In the genomic region with DNA sequence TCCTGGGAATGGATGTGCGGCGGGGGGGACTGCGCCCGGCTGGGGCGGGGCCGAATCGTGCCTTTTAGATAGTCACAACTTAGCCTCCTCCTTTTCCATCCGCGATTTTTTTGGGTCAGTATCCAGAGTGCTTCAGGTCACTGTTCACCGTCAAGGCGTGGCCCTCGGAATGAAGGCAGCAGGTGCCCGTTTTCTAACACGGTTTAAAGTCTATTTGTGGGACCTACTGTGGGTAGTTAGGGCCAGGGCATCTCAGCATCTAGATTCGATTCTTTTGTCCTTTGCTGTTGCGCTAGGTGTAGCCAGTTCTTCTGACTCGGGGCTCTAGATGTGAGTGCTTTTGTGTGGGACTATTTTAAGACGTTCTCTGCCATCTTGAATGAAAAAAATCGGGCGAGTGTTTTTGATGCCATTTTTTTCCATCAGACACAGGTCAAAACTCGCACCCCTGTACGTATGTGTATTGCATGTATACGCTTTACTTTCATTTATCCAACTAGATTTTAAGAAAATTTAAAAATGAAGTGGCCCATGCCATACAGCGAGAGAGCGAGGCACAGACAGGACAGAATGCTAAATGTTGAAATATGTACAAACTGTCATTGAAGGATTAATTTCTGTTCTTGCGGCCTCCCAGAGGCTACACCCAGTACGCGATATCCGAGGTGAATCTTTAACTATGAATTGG, we compare ENCODE assay signal across 8 cellular contexts. TPM values are rescaled to one million over a fixed set of nuclear protein-coding genes. Genes with fewer than 3 reads are reported as not detected.
DNase-seq lines count a peak whose midpoint lies in the region; ATAC-seq and TF ChIP-seq lines count a peak whose summit lies in the region.

No MANE protein-coding gene starts in this region.

- H3K36me3 ChIP-seq in adrenal gland (replicated peaks in 1 of 2) (no peaks in the 10 kb centered on the region), iPS-15b (ENCODE audit: control insufficient read depth, insufficient read depth, low read length) (no peaks in the 10 kb centered on the region), skeletal muscle tissue (ENCODE audit: control insufficient read depth in 3 of 3, insufficient read depth in 3 of 3, low read length in 3 of 3) (no peaks in the 10 kb centered on the region)

- no peak for DNase-seq in activated naive CD4-positive, alpha-beta T cell treated with anti-CD3 and anti-CD28 coated beads, Interleukin-2, amount 10 ng/mL, durations not matched to agents 7 days and 5 days
- no peak for DNase-seq in activated naive CD4-positive, alpha-beta T cell (lab: John Stamatoyannopoulos, UW)
- DNase-seq in NCI-H774 (lab: John Stamatoyannopoulos, UW) (peak; percentile 40), adrenal gland (peak in 4 of 7 donors; percentile 30 to 95 (median 90))

- peak overlapping the region in 3 of 4 donors; percentile 14 to 88 (median 86) for H3K4me3 ChIP-seq in adrenal gland
- peak overlapping the region; percentile 95 for H3K4me3 ChIP-seq in iPS-15b (ENCODE audit: low read depth, low read length)
- H3K4me3 ChIP-seq in skeletal muscle tissue (ENCODE audit: low read length in 3 of 3), result peak overlapping the region; percentile 98

- H3K9me3 Mint-ChIP-seq in activated naive CD4-positive, alpha-beta T cell treated with anti-CD3 and anti-CD28 coated beads, Interleukin-2, amount 10 ng/mL, durations not matched to agents 7 days and 5 days, result no peaks in the 10 kb centered on the region

- H3K27me3 ChIP-seq in adrenal gland, result no peaks in the 10 kb centered on the region
- H3K27me3 ChIP-seq in iPS-15b (ENCODE audit: control insufficient read depth, insufficient read depth, low read length), result no peaks in the 10 kb centered on the region
- H3K27me3 ChIP-seq in skeletal muscle tissue (ENCODE audit: control insufficient read depth in 3 of 3, insufficient read depth in 3 of 3, low read length in 3 of 3), result no peaks in the 10 kb centered on the region

- peak overlapping the region; percentile 86 to 98 (median 93) for H3K27ac ChIP-seq in adrenal gland
- peak overlapping the region; percentile 99 for H3K27ac ChIP-seq in skeletal muscle tissue (ENCODE audit: low read depth, low read length)

- intact Hi-C loops in adrenal gland (cut with DNase I), result loop anchor here (10.0 kb wide), 3 partner anchors 54 to 116 kb away; no protein-coding TSS in a partner anchor

- peak overlapping the region; percentile 86 for H3K4me3 Mint-ChIP-seq in activated naive CD4-positive, alpha-beta T cell treated with anti-CD3 and anti-CD28 coated beads, Interleukin-2, amount 10 ng/mL, durations not matched to agents 7 days and 5 days

- H3K9ac ChIP-seq in iPS-15b (ENCODE audit: low read depth, low read length) (peak overlapping the region; percentile 84), skeletal muscle tissue (ENCODE audit: low read depth in 1 of 3, low read length in 3 of 3) (peak overlapping the region; percentile 94 to 97 (median 95))

- H3K9me3 ChIP-seq in adrenal gland (replicated peaks in 1 of 3) (no peaks in the 10 kb centered on the region), iPS-15b (ENCODE audit: control insufficient read depth, insufficient read depth, low read length) (no peaks in the 10 kb centered on the region), skeletal muscle tissue (ENCODE audit: control insufficient read depth in 3 of 3, low read length in 3 of 3) (no peaks in the 10 kb centered on the region)

- H3K4me1 Mint-ChIP-seq in activated naive CD4-positive, alpha-beta T cell treated with anti-CD3 and anti-CD28 coated beads, Interleukin-2, amount 10 ng/mL, durations not matched to agents 7 days and 5 days, result peaks cover 26% of the 10 kb centered on the region

- peak overlapping the region; percentile 93 for H3K27ac Mint-ChIP-seq in activated naive CD4-positive, alpha-beta T cell treated with anti-CD3 and anti-CD28 coated beads, Interleukin-2, amount 10 ng/mL, durations not matched to agents 7 days and 5 days

- TF ChIP-seq CTCF in adrenal gland (IDR thresholded peaks at IDR 0.05), result no peak

- TF ChIP-seq POLR2A in adrenal gland (IDR thresholded peaks at IDR 0.05), result peak in 1 of 2 donors; percentile 51

- H3K36me3 Mint-ChIP-seq in activated naive CD4-positive, alpha-beta T cell treated with anti-CD3 and anti-CD28 coated beads, Interleukin-2, amount 10 ng/mL, durations not matched to agents 7 days and 5 days, result peaks cover 4% of the 10 kb centered on the region

- ATAC-seq in HG03354 (IDR thresholded peaks at IDR 0.05; ENCODE audit: poor library complexity, severe bottlenecking, unreplicated experiment) (peak; percentile 7), GM19455 (IDR thresholded peaks at IDR 0.05; ENCODE audit: unreplicated experiment) (no peak)

- H3K27me3 Mint-ChIP-seq in activated naive CD4-positive, alpha-beta T cell treated with anti-CD3 and anti-CD28 coated beads, Interleukin-2, amount 10 ng/mL, durations not matched to agents 7 days and 5 days, result peaks cover 4% of the 10 kb centered on the region

- 0% methylated on average over 22 to 29 of the region's 29 CpGs for WGBS in adrenal gland, 4 donors

- H3K4me1 ChIP-seq in adrenal gland (replicated peaks in 1 of 2), result peaks cover 5 to 60% of the 10 kb centered on the region in 2 donors
- peaks cover 10% of the 10 kb centered on the region for H3K4me1 ChIP-seq in iPS-15b (ENCODE audit: control insufficient read depth, insufficient read depth, low read length)
- H3K4me1 ChIP-seq in skeletal muscle tissue (ENCODE audit: control insufficient read depth in 3 of 3, insufficient read depth in 3 of 3, low read length in 3 of 3), result peaks cover 8 to 20% (median 12%) of the 10 kb centered on the region in 3 donors

- CTCF ChIA-PET in activated naive CD4-positive, alpha-beta T cell treated with anti-CD3 and anti-CD28 coated beads, Interleukin-2, amount 10 ng/mL, durations not matched to agents 7 days and 5 days (lab: Charles Lee), result interaction anchor here (1.0 to 1.3 kb wide), 2 partner anchors 255 to 316 kb away, joined by 3 to 4 read pairs; a partner anchor contains a TSS

RNA-seq across cellular contexts. Expression of a gene that starts 0.7 kb away (rescaled TPM):
- total RNA-seq in adrenal gland, result 100 to 1,000 TPM in 2 of 8 donors, 10 to 100 TPM in 6; 50.9 to 150 (median 88.3) TPM
- 100 to 1,000 TPM in 1 of 3 donors, 10 to 100 TPM in 2; 34.8 to 152 (median 39.0) TPM for polyA plus RNA-seq in adrenal gland
- 69.4 TPM for total RNA-seq in skeletal muscle tissue

RNA-seq across cellular contexts. Expression of a gene that starts 1.0 kb away (rescaled TPM):
- 10 to 100 TPM; 13.5 to 33.9 (median 23.2) TPM for total RNA-seq in adrenal gland
- 1 to 10 TPM; 2.3 to 5.7 (median 2.7) TPM for polyA plus RNA-seq in adrenal gland
- 5.7 TPM for total RNA-seq in skeletal muscle tissue

Comparison
In these comparisons a context has a peak if more than half of its experiments do, and no peak if none do; other contexts are left out.
1. DNase-seq: peak in NCI-H774 (single experiment) and adrenal gland (4 of 7); none in activated naive CD4-positive, alpha-beta T cell treated with anti-CD3 and anti-CD28 coated beads, Interleukin-2, amount 10 ng/mL, durations not matched to agents 7 days and 5 days (single experiment) and activated naive CD4-positive, alpha-beta T cell (0 of 4).
2. Peak in every context shown above with its lines, with median percentiles within 50 percentile points of each other: H3K4me3 ChIP-seq.